29 cellular contexts compared by ENCODE assay signal in the genomic region with DNA sequence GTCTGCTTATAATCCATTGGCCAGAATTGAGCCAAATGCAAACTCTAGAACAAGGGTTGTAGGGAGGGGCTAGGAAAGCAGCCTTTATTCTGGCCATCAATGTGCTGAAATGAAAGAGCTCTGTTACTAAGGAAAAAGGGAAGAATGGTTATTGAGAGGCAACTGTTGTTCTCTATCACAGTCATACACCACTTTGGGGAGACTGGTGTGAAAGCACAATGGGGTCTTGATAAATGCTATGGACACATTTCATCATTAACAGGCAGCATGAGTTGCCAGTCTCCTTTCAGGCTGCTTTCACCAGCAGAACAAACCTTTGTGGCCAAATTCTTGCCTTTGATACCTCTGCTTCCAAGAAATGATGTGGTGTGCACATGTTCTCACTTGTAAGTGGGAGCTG.
"Had no signal": no experiment of that assay in that cellular context is flagged by ENCODE, and none has a peak within 500 bp of the region (broad histone marks: within the 10 kb centered on the region; RNA-seq: fewer than 3 reads in every experiment).

No MANE protein-coding gene starts in this region.

- H3K4me1 ChIP-seq: foreskin keratinocyte, sigmoid colon, transverse colon had no signal

- H3K27ac ChIP-seq: esophagus muscularis mucosa, foreskin keratinocyte, sigmoid colon, suprapubic skin, transverse colon, WERI-Rb-1 had no signal

- H3K27me3 ChIP-seq: esophagus muscularis mucosa, foreskin keratinocyte, sigmoid colon, suprapubic skin, transverse colon had no signal

- ATAC-seq: activated CD4-positive, CD25-positive, alpha-beta regulatory T cell treated with anti-CD3 and anti-CD28 coated beads, Interleukin-2, amount 50 U/mL, for 24 hours; foreskin keratinocyte; natural killer cell; stimulated activated memory B cell treated with anti-CD40 and anti-IgM and Interleukin-4, amounts not matched to agents 10 μg/mL and 1 μg/mL and 100 μg/mL, for 72 hours; stimulated activated naive CD8-positive, alpha-beta T cell treated with anti-CD3 and anti-CD28 coated beads, Interleukin-15, amount 100 ng/mL, for 72 hours had no signal

- H3K27ac Mint-ChIP-seq: activated naive CD4-positive, alpha-beta T cell treated with anti-CD3 and anti-CD28 coated beads, Interleukin-2, amount 10 ng/mL, durations not matched to agents 7 days and 5 days; activated naive CD8-positive, alpha-beta T cell treated with anti-CD3 and anti-CD28 coated beads, Interleukin-2, amount 10 ng/mL, durations not matched to agents 7 days and 5 days; dendritic cell treated with granulocyte-macrophage colony-stimulating factor and Interleukin-4, amounts not matched to agents 40 ng/mL and 50 ng/mL, for 4 days; natural killer cell; progenitor cell of endocrine pancreas; stimulated activated memory B cell treated with anti-CD40 and anti-IgM and Interleukin-4, amounts not matched to agents 10 μg/mL and 1 μg/mL and 100 μg/mL, for 72 hours; stimulated activated naive CD8-positive, alpha-beta T cell treated with anti-CD3 and anti-CD28 coated beads, Interleukin-15, amount 100 ng/mL, for 72 hours had no signal

- H3K36me3 Mint-ChIP-seq: natural killer cell had no signal

- H3K27me3 Mint-ChIP-seq: activated naive CD4-positive, alpha-beta T cell treated with anti-CD3 and anti-CD28 coated beads, Interleukin-2, amount 10 ng/mL, durations not matched to agents 7 days and 5 days; activated naive CD8-positive, alpha-beta T cell treated with anti-CD3 and anti-CD28 coated beads, Interleukin-2, amount 10 ng/mL, durations not matched to agents 7 days and 5 days; dendritic cell treated with granulocyte-macrophage colony-stimulating factor and Interleukin-4, amounts not matched to agents 40 ng/mL and 50 ng/mL, for 4 days; progenitor cell of endocrine pancreas; stimulated activated memory B cell treated with anti-CD40 and anti-IgM and Interleukin-4, amounts not matched to agents 10 μg/mL and 1 μg/mL and 100 μg/mL, for 72 hours; stimulated activated naive CD8-positive, alpha-beta T cell treated with anti-CD3 and anti-CD28 coated beads, Interleukin-15, amount 100 ng/mL, for 72 hours had no signal

- H3K4me1 Mint-ChIP-seq: activated naive CD4-positive, alpha-beta T cell treated with anti-CD3 and anti-CD28 coated beads, Interleukin-2, amount 10 ng/mL, durations not matched to agents 7 days and 5 days; natural killer cell; stimulated activated memory B cell treated with anti-CD40 and anti-IgM and Interleukin-4, amounts not matched to agents 10 μg/mL and 1 μg/mL and 100 μg/mL, for 72 hours; stimulated activated naive CD8-positive, alpha-beta T cell treated with anti-CD3 and anti-CD28 coated beads, Interleukin-15, amount 100 ng/mL, for 72 hours had no signal

- H3K9me3 ChIP-seq: esophagus muscularis mucosa, sigmoid colon, suprapubic skin, transverse colon had no signal

- H3K36me3 ChIP-seq: transverse colon, WERI-Rb-1 had no signal

- H3K4me3 ChIP-seq: esophagus muscularis mucosa, sigmoid colon, suprapubic skin, transverse colon had no signal

- DNase-seq: activated CD4-positive, alpha-beta T cell treated with anti-CD3 and anti-CD28 coated beads for 48 hours; activated CD4-positive, alpha-beta T cell treated with anti-CD3 and anti-CD28 coated beads, Interleukin-2, amount 50 U/mL, for 48 hours; activated CD8-positive, alpha-beta memory T cell treated with anti-CD3 and anti-CD28 coated beads for 24 hours; activated effector memory CD4-positive, alpha-beta T cell treated with anti-CD3 and anti-CD28 coated beads, Interleukin-2, amount 50 U/mL, for 16 hours; activated naive CD4-positive, alpha-beta T cell treated with anti-CD3 and anti-CD28 coated beads, Interleukin-2, amount 10 ng/mL, durations not matched to agents 7 days and 5 days; activated naive CD8-positive, alpha-beta T cell treated with anti-CD3 and anti-CD28 coated beads, Interleukin-2, amount 10 ng/mL, durations not matched to agents 7 days and 5 days; central memory CD4-positive, alpha-beta T cell; effector CD4-positive, alpha-beta T cell; left colon; mammary epithelial cell; natural killer cell; retina; sigmoid colon; small intestine; stimulated activated CD4-positive, alpha-beta T cell treated with anti-CD3 and anti-CD28 coated beads, Interleukin-1b, Interleukin-23, amount 100 ng/mL, for 48 hours; stimulated activated CD4-positive, alpha-beta T cell treated with anti-CD3 and anti-CD28 coated beads, Interleukin-4, amount 100 ng/mL, for 4 hours; stimulated activated CD8-positive, alpha-beta memory T cell treated with anti-CD3 and anti-CD28 coated beads, Interleukin-4, amount 100 ng/mL, for 48 hours; stimulated activated naive CD8-positive, alpha-beta T cell treated with anti-CD3 and anti-CD28 coated beads, Interleukin-15, amount 100 ng/mL, for 72 hours; T-helper 1 cell; T-helper 9 cell; transverse colon; WERI-Rb-1 had no signal

- H3K9me3 Mint-ChIP-seq: activated naive CD4-positive, alpha-beta T cell treated with anti-CD3 and anti-CD28 coated beads, Interleukin-2, amount 10 ng/mL, durations not matched to agents 7 days and 5 days; activated naive CD8-positive, alpha-beta T cell treated with anti-CD3 and anti-CD28 coated beads, Interleukin-2, amount 10 ng/mL, durations not matched to agents 7 days and 5 days; dendritic cell treated with granulocyte-macrophage colony-stimulating factor and Interleukin-4, amounts not matched to agents 40 ng/mL and 50 ng/mL, for 4 days; natural killer cell; stimulated activated memory B cell treated with anti-CD40 and anti-IgM and Interleukin-4, amounts not matched to agents 10 μg/mL and 1 μg/mL and 100 μg/mL, for 72 hours; stimulated activated naive CD8-positive, alpha-beta T cell treated with anti-CD3 and anti-CD28 coated beads, Interleukin-15, amount 100 ng/mL, for 72 hours had no signal

- H3K4me3 Mint-ChIP-seq: activated naive CD4-positive, alpha-beta T cell treated with anti-CD3 and anti-CD28 coated beads, Interleukin-2, amount 10 ng/mL, durations not matched to agents 7 days and 5 days; activated naive CD8-positive, alpha-beta T cell treated with anti-CD3 and anti-CD28 coated beads, Interleukin-2, amount 10 ng/mL, durations not matched to agents 7 days and 5 days; dendritic cell treated with granulocyte-macrophage colony-stimulating factor and Interleukin-4, amounts not matched to agents 40 ng/mL and 50 ng/mL, for 4 days; natural killer cell; stimulated activated memory B cell treated with anti-CD40 and anti-IgM and Interleukin-4, amounts not matched to agents 10 μg/mL and 1 μg/mL and 100 μg/mL, for 72 hours; stimulated activated naive CD8-positive, alpha-beta T cell treated with anti-CD3 and anti-CD28 coated beads, Interleukin-15, amount 100 ng/mL, for 72 hours had no signal
